ENCODE assay signal across 1 cellular context in genomic region chr20:50518270-50518721, GRCh38.
TF ChIP-seq lines count a peak whose summit lies in the region.

No MANE protein-coding gene starts in this region.

TF ChIP-seq in WTC11, 78 proteins besides CTCF, POLR2A, EP300 and RAD21 (continued from another document):
- TF ChIP-seq ZNF532 (CRISPR knock-in tag; IDR thresholded peaks at IDR 0.05; ENCODE audit: borderline replicate concordance): no peak
- no peak for TF ChIP-seq ETV6 (CRISPR knock-in tag; IDR thresholded peaks at IDR 0.05)
- TF ChIP-seq E2F1 (CRISPR knock-in tag; IDR thresholded peaks at IDR 0.05): no peak
- no peak for TF ChIP-seq ZNF219 (CRISPR knock-in tag; IDR thresholded peaks at IDR 0.05; ENCODE audit: borderline replicate concordance)
- TF ChIP-seq ZMAT4 (CRISPR knock-in tag; IDR thresholded peaks at IDR 0.05): no peak
- no peak for TF ChIP-seq TEAD1 (CRISPR knock-in tag; IDR thresholded peaks at IDR 0.05)
